Comparison of ENCODE assay signal across 8 cellular contexts in genomic region chr3:120450914-120451669, GRCh38. TPM values are rescaled to one million over a fixed set of nuclear protein-coding genes. Genes with fewer than 3 reads are reported as not detected.
DNase-seq lines count a peak whose midpoint lies in the region; ATAC-seq and FAIRE-seq lines count a peak whose summit lies in the region.

Gene FSTL1 (minus strand): TSS chr3:120450992. CDS start chr3:120450746, 246 bp downstream.

- intact Hi-C loops in dendritic cell treated with granulocyte-macrophage colony-stimulating factor and Interleukin-4, amounts not matched to agents 40 ng/mL and 50 ng/mL, for 4 days (cut with micrococcal nuclease): no loop called here

- H3K9me3 ChIP-seq in MG63: peaks cover 5% of the 10 kb centered on the region

- H3K27ac Mint-ChIP-seq in dendritic cell treated with granulocyte-macrophage colony-stimulating factor and Interleukin-4, amounts not matched to agents 40 ng/mL and 50 ng/mL, for 4 days: peak within 1 kb of the TSS; percentile 11
- H3K27ac Mint-ChIP-seq in stimulated activated naive B cell treated with anti-CD40 and anti-IgM and Interleukin-4, amounts not matched to agents 10 μg/mL and 1 μg/mL and 100 μg/mL, for 72 hours: no peak within 1 kb of the TSS

- H3K4me1 Mint-ChIP-seq in dendritic cell treated with granulocyte-macrophage colony-stimulating factor and Interleukin-4, amounts not matched to agents 40 ng/mL and 50 ng/mL, for 4 days (ENCODE audit: low read depth): peaks cover 9% of the 10 kb centered on the region
- peaks cover 2 to 4% of the 10 kb centered on the region in 2 donors for H3K4me1 Mint-ChIP-seq in stimulated activated naive B cell treated with anti-CD40 and anti-IgM and Interleukin-4, amounts not matched to agents 10 μg/mL and 1 μg/mL and 100 μg/mL, for 72 hours

- no peaks in the 10 kb centered on the region for H3K27me3 ChIP-seq in MG63

- no peak for FAIRE-seq in GM19239 (lab: Jason Lieb, UNC)

- peaks cover 49% of the 10 kb centered on the region for H3K27me3 Mint-ChIP-seq in dendritic cell treated with granulocyte-macrophage colony-stimulating factor and Interleukin-4, amounts not matched to agents 40 ng/mL and 50 ng/mL, for 4 days
- peaks cover 36 to 40% of the 10 kb centered on the region in 2 donors for H3K27me3 Mint-ChIP-seq in stimulated activated naive B cell treated with anti-CD40 and anti-IgM and Interleukin-4, amounts not matched to agents 10 μg/mL and 1 μg/mL and 100 μg/mL, for 72 hours

- H3K36me3 ChIP-seq in MG63: peaks cover 44% of the 10 kb centered on the region

- H3K36me3 Mint-ChIP-seq in dendritic cell treated with granulocyte-macrophage colony-stimulating factor and Interleukin-4, amounts not matched to agents 40 ng/mL and 50 ng/mL, for 4 days (ENCODE audit: low read depth): no peaks in the 10 kb centered on the region
- no peaks in the 10 kb centered on the region for H3K36me3 Mint-ChIP-seq in stimulated activated naive B cell treated with anti-CD40 and anti-IgM and Interleukin-4, amounts not matched to agents 10 μg/mL and 1 μg/mL and 100 μg/mL, for 72 hours

- no peaks in the 10 kb centered on the region for H3K9me3 Mint-ChIP-seq in dendritic cell treated with granulocyte-macrophage colony-stimulating factor and Interleukin-4, amounts not matched to agents 40 ng/mL and 50 ng/mL, for 4 days
- peaks cover 3% of the 10 kb centered on the region in 2 donors for H3K9me3 Mint-ChIP-seq in stimulated activated naive B cell treated with anti-CD40 and anti-IgM and Interleukin-4, amounts not matched to agents 10 μg/mL and 1 μg/mL and 100 μg/mL, for 72 hours

- peak within 1 kb of the TSS; percentile 82 for H3K4me3 Mint-ChIP-seq in dendritic cell treated with granulocyte-macrophage colony-stimulating factor and Interleukin-4, amounts not matched to agents 40 ng/mL and 50 ng/mL, for 4 days
- peak within 1 kb of the TSS; percentile 82 to 85 for H3K4me3 Mint-ChIP-seq in stimulated activated naive B cell treated with anti-CD40 and anti-IgM and Interleukin-4, amounts not matched to agents 10 μg/mL and 1 μg/mL and 100 μg/mL, for 72 hours

- H3K4me3 ChIP-seq in MG63: peak within 1 kb of the TSS; percentile 95

- peak; percentile 31 for DNase-seq in D341Med (ENCODE audit: low spot score)
- peak; percentile 78 for DNase-seq in MG63
- peak; percentile 96 for DNase-seq in left kidney (ENCODE audit: low read depth, low spot score)
- no peak for DNase-seq in stimulated activated naive B cell treated with anti-CD40 and anti-IgM and Interleukin-4, amounts not matched to agents 10 μg/mL and 1 μg/mL and 100 μg/mL, for 72 hours
- DNase-seq in activated CD4-positive, CD25-positive, alpha-beta regulatory T cell (lab: John Stamatoyannopoulos, UW): no peak
- DNase-seq in NCI-H2171 treated with DMSO at 0.1 percent for 48 hours (lab: John Stamatoyannopoulos, UW): no peak
- DNase-seq in GM19239 (ENCODE audit: insufficient read length, low spot score): no peak

- ATAC-seq in stimulated activated naive B cell treated with anti-CD40 and anti-IgM and Interleukin-4, amounts not matched to agents 10 μg/mL and 1 μg/mL and 100 μg/mL, for 72 hours (replicated peaks): peak in 1 of 2 donors; percentile 58

RNA-seq across cellular contexts. Expression of gene FSTL1, which starts in this region (rescaled TPM):
- 642 and 656 TPM in 2 replicates for total RNA-seq in MG63 (2014; rRNA removed; shearing (Covaris generic); ENCODE audit: low replicate concordance)

Comparison
In these comparisons a context has a peak if more than half of its experiments do, and no peak if none do; other contexts are left out.
1. DNase-seq: peak in D341Med (single experiment), MG63 (single experiment) and left kidney (single experiment); none in stimulated activated naive B cell treated with anti-CD40 and anti-IgM and Interleukin-4, amounts not matched to agents 10 μg/mL and 1 μg/mL and 100 μg/mL, for 72 hours (single experiment), activated CD4-positive, CD25-positive, alpha-beta regulatory T cell (0 of 4), NCI-H2171 treated with DMSO at 0.1 percent for 48 hours (single experiment) and GM19239 (single experiment).